ENCODE assay signal across 15 cellular contexts in genomic region chr16:55834044-55834443, GRCh38. TPM values are rescaled to one million over a fixed set of nuclear protein-coding genes. Genes with fewer than 3 reads are reported as not detected.
A peak's percentile ranks its signal among the peaks of the same experiment; 100 is the strongest.
DNase-seq lines count a peak whose midpoint lies in the region; ATAC-seq lines count a peak whose summit lies in the region.
"Had no signal": no experiment of that assay in that cellular context is flagged by ENCODE, and none has a peak within 500 bp of the region (broad histone marks: within the 10 kb centered on the region; RNA-seq: fewer than 3 reads in every experiment).

No MANE protein-coding gene starts in this region.

- H3K4me2 ChIP-seq in mesendoderm (ENCODE audit: low read length) = no peak overlapping the region

- no peak overlapping the region for H2BK15ac ChIP-seq in mesendoderm (replicated peaks; ENCODE audit: low read depth)

- no peak overlapping the region for H3K18ac ChIP-seq in mesendoderm (ENCODE audit: low read length)

- H4K5ac ChIP-seq in mesendoderm (ENCODE audit: low read length) = no peak overlapping the region

- WGBS in mesendoderm (ENCODE audit: extremely low coverage, insufficient coverage, low lambda C conversion rate) = no CpG with 5 or more reads among the region's 7 CpGs

- H2AK5ac ChIP-seq in mesendoderm (ENCODE audit: low read length) = no peak overlapping the region

- no peak overlapping the region for H3K23ac ChIP-seq in mesendoderm (ENCODE audit: low read length)

- no peak overlapping the region for H3K4ac ChIP-seq in mesendoderm (ENCODE audit: low read depth, low read length)

- DNase-seq in SKM-1 treated with dmso at 0.1 percent for 144 hours (lab: John Stamatoyannopoulos, UW; ENCODE audit: unreplicated experiment) = peak; percentile 80
- no peak for DNase-seq in T-helper 2 cell treated with Interferon-gamma antibody and Interleukin-4, amounts not matched to agents 5 μg/mL and 100 μg/mL, for 36 hours (ENCODE audit: low spot score)
- DNase-seq in NCI-H526 treated with DMSO at 0.1 percent for 48 hours (lab: John Stamatoyannopoulos, UW) = no peak
- no peak for DNase-seq in iPS-NIHi11 (ENCODE audit: low spot score)
- DNase-seq in mesendoderm = no peak
- DNase-seq: activated T-cell treated with anti-CD3 and anti-CD28 coated beads for 4 hours, gastrocnemius medialis, left cardiac atrium, MG63, NCI-H446, spleen had no signal

- no peak overlapping the region for H4K8ac ChIP-seq in mesendoderm (ENCODE audit: low read depth, low read length)

- no peak overlapping the region for H3K9ac ChIP-seq in mesendoderm (ENCODE audit: low read length)

- no peak overlapping the region for H3K27ac Mint-ChIP-seq in T-helper 2 cell treated with Interferon-gamma antibody and Interleukin-4, amounts not matched to agents 5 μg/mL and 100 μg/mL, for 36 hours

- H3K27me3 Mint-ChIP-seq in T-helper 2 cell treated with Interferon-gamma antibody and Interleukin-4, amounts not matched to agents 5 μg/mL and 100 μg/mL, for 36 hours (ENCODE audit: low read depth) = no peaks in the 10 kb centered on the region

- H3K36me3 Mint-ChIP-seq in T-helper 2 cell treated with Interferon-gamma antibody and Interleukin-4, amounts not matched to agents 5 μg/mL and 100 μg/mL, for 36 hours (ENCODE audit: low read depth) = no peaks in the 10 kb centered on the region

- no peaks in the 10 kb centered on the region for H3K9me3 Mint-ChIP-seq in T-helper 2 cell treated with Interferon-gamma antibody and Interleukin-4, amounts not matched to agents 5 μg/mL and 100 μg/mL, for 36 hours

- no peaks in the 10 kb centered on the region for H3K36me3 ChIP-seq in mesendoderm (ENCODE audit: control insufficient read depth, insufficient read depth, low read length)
- H3K36me3 ChIP-seq: gastrocnemius medialis, MG63, spleen had no signal

- H3K27ac ChIP-seq in mesendoderm (ENCODE audit: low read depth, low read length) = no peak overlapping the region
- H3K27ac ChIP-seq: gastrocnemius medialis had no signal

- no peaks in the 10 kb centered on the region for H3K27me3 ChIP-seq in mesendoderm (ENCODE audit: insufficient read depth, low read length, poor library complexity)
- H3K27me3 ChIP-seq: gastrocnemius medialis had no signal

- no peaks in the 10 kb centered on the region for H3K4me1 Mint-ChIP-seq in T-helper 2 cell treated with Interferon-gamma antibody and Interleukin-4, amounts not matched to agents 5 μg/mL and 100 μg/mL, for 36 hours (ENCODE audit: low read depth)

- H2BK120ac ChIP-seq in mesendoderm (ENCODE audit: low read depth, low read length) = no peak overlapping the region

- H2BK5ac ChIP-seq in mesendoderm (ENCODE audit: low read length) = no peak overlapping the region

- ATAC-seq in GM18520 (IDR thresholded peaks at IDR 0.05; ENCODE audit: unreplicated experiment) (peak; percentile 64), GM21576 (IDR thresholded peaks at IDR 0.05; ENCODE audit: unreplicated experiment) (peak; percentile 68), HG03175 (IDR thresholded peaks at IDR 0.05; ENCODE audit: unreplicated experiment) (peak; percentile 86)

- no peak overlapping the region for H3K4me3 Mint-ChIP-seq in T-helper 2 cell treated with Interferon-gamma antibody and Interleukin-4, amounts not matched to agents 5 μg/mL and 100 μg/mL, for 36 hours

- no peaks in the 10 kb centered on the region for H3K4me1 ChIP-seq in mesendoderm (ENCODE audit: control insufficient read depth, low read depth, low read length)
- H3K4me1 ChIP-seq: gastrocnemius medialis had no signal

- H3K79me1 ChIP-seq in mesendoderm (ENCODE audit: low read length) = no peaks in the 10 kb centered on the region

- H3K56ac ChIP-seq in mesendoderm (ENCODE audit: low read length) = no peak overlapping the region

- no peak overlapping the region for H3K4me3 ChIP-seq in mesendoderm (ENCODE audit: low read length)
- H3K4me3 ChIP-seq: gastrocnemius medialis, MG63, spleen had no signal

- H3K79me2 ChIP-seq in mesendoderm (ENCODE audit: control insufficient read depth, insufficient read depth, low read length) = no peaks in the 10 kb centered on the region

RNA-seq across cellular contexts. Expression of gene CES1, which starts 1.1 kb away (rescaled TPM):
- 1.4 TPM for polyA plus RNA-seq in mesendoderm (2013, experiment 1 of 2)
- polyA plus RNA-seq in mesendoderm (2013, experiment 2 of 2) = 1.3 TPM

RNA-seq across cellular contexts. Expression of gene CES5A, which starts 41.1 kb away (rescaled TPM):
- polyA plus RNA-seq in mesendoderm (2013, experiment 1 of 2) = not detected
- polyA plus RNA-seq in mesendoderm (2013, experiment 2 of 2) = 0.03 TPM
- polyA plus RNA-seq: BJ had no signal
